Comparison of ENCODE assay signal across 12 cellular contexts in genomic region chr1:8587784-8588183, GRCh38.
"Had no signal": no experiment of that assay in that cellular context is flagged by ENCODE, and none has a peak within 500 bp of the region (broad histone marks: within the 10 kb centered on the region; RNA-seq: fewer than 3 reads in every experiment).

No MANE protein-coding gene starts in this region.

- H3K27ac Mint-ChIP-seq: dendritic cell treated with granulocyte-macrophage colony-stimulating factor and Interleukin-4, amounts not matched to agents 40 ng/mL and 50 ng/mL, for 4 days; stimulated activated naive B cell treated with anti-CD40 and anti-IgM and Interleukin-4, amounts not matched to agents 10 μg/mL and 1 μg/mL and 100 μg/mL, for 72 hours; T-cell; type B pancreatic cell had no signal

- ATAC-seq: right cardiac atrium; stimulated activated naive B cell treated with anti-CD40 and anti-IgM and Interleukin-4, amounts not matched to agents 10 μg/mL and 1 μg/mL and 100 μg/mL, for 72 hours; T-cell had no signal

- H3K4me3 Mint-ChIP-seq: dendritic cell treated with granulocyte-macrophage colony-stimulating factor and Interleukin-4, amounts not matched to agents 40 ng/mL and 50 ng/mL, for 4 days; stimulated activated naive B cell treated with anti-CD40 and anti-IgM and Interleukin-4, amounts not matched to agents 10 μg/mL and 1 μg/mL and 100 μg/mL, for 72 hours; T-cell; type B pancreatic cell had no signal

- H3K9me3 Mint-ChIP-seq: dendritic cell treated with granulocyte-macrophage colony-stimulating factor and Interleukin-4, amounts not matched to agents 40 ng/mL and 50 ng/mL, for 4 days; stimulated activated naive B cell treated with anti-CD40 and anti-IgM and Interleukin-4, amounts not matched to agents 10 μg/mL and 1 μg/mL and 100 μg/mL, for 72 hours; T-cell; type B pancreatic cell had no signal

- H3K27me3 Mint-ChIP-seq: dendritic cell treated with granulocyte-macrophage colony-stimulating factor and Interleukin-4, amounts not matched to agents 40 ng/mL and 50 ng/mL, for 4 days; stimulated activated naive B cell treated with anti-CD40 and anti-IgM and Interleukin-4, amounts not matched to agents 10 μg/mL and 1 μg/mL and 100 μg/mL, for 72 hours; T-cell; type B pancreatic cell had no signal

- DNase-seq: activated CD4-positive, alpha-beta T cell treated with anti-CD3 and anti-CD28 coated beads for 48 hours; activated naive CD4-positive, alpha-beta T cell; adrenal gland; kidney; midbrain; posterior cingulate gyrus; right cardiac atrium; stimulated activated naive B cell treated with anti-CD40 and anti-IgM and Interleukin-4, amounts not matched to agents 10 μg/mL and 1 μg/mL and 100 μg/mL, for 72 hours; T-cell; T1000 had no signal
